In genomic region chr13:43804461-43805070, GRCh38 we compare ENCODE assay signal across 8 cellular contexts. TPM values are rescaled to one million over a fixed set of nuclear protein-coding genes. Genes with fewer than 3 reads are reported as not detected.
A peak's percentile ranks its signal among the peaks of the same experiment; 100 is the strongest.
DNase-seq lines count a peak whose midpoint lies in the region; ATAC-seq and TF ChIP-seq lines count a peak whose summit lies in the region.

No MANE protein-coding gene starts in this region.

- TF ChIP-seq CTCF in SU-DHL-6 (IDR thresholded peaks at IDR 0.05; ENCODE audit: insufficient read depth, low read length, poor library complexity, severe bottlenecking): peak; percentile 28
- no peak for TF ChIP-seq CTCF in omental fat pad (IDR thresholded peaks at IDR 0.05)

- no peak overlapping the region for H3K4me2 ChIP-seq in SU-DHL-6 (ENCODE audit: low read depth, low read length, poor library complexity, severe bottlenecking)

- peaks cover 13% of the 10 kb centered on the region for H3K4me1 Mint-ChIP-seq in activated CD8-positive, alpha-beta memory T cell treated with anti-CD3 and anti-CD28 coated beads, Interleukin-2, amount 10 ng/mL, durations not matched to agents 7 days and 5 days

- CTCF ChIA-PET in activated CD8-positive, alpha-beta memory T cell treated with anti-CD3 and anti-CD28 coated beads, Interleukin-2, amount 10 ng/mL, durations not matched to agents 7 days and 5 days (lab: Charles Lee): interaction anchor here (0.5 to 2.3 kb wide), 8 partner anchors 11 to 1209 kb away, joined by 3 to 9 read pairs (median 3); no protein-coding TSS in a partner anchor

- H3K36me3 ChIP-seq in SU-DHL-6 (ENCODE audit: low read length): no peaks in the 10 kb centered on the region

- H2AFZ ChIP-seq in SU-DHL-6 (ENCODE audit: low read depth, low read length, severe bottlenecking): no peak overlapping the region

- H3K27ac Mint-ChIP-seq in activated CD8-positive, alpha-beta memory T cell treated with anti-CD3 and anti-CD28 coated beads, Interleukin-2, amount 10 ng/mL, durations not matched to agents 7 days and 5 days: no peak overlapping the region

- no peaks in the 10 kb centered on the region for H3K27me3 ChIP-seq in SU-DHL-6 (ENCODE audit: low read length)

- H3K9ac ChIP-seq in SU-DHL-6 (ENCODE audit: low read length): no peak overlapping the region

- no peaks in the 10 kb centered on the region for H3K36me3 Mint-ChIP-seq in activated CD8-positive, alpha-beta memory T cell treated with anti-CD3 and anti-CD28 coated beads, Interleukin-2, amount 10 ng/mL, durations not matched to agents 7 days and 5 days

- H3F3A ChIP-seq in SU-DHL-6 (ENCODE audit: insufficient read depth): no peaks in the 10 kb centered on the region

- no peaks in the 10 kb centered on the region for H4K20me1 ChIP-seq in SU-DHL-6 (ENCODE audit: low read depth, low read length)

- H3K79me2 ChIP-seq in SU-DHL-6 (ENCODE audit: insufficient read depth, low read length): no peaks in the 10 kb centered on the region

- peaks cover 35% of the 10 kb centered on the region for H3K27me3 Mint-ChIP-seq in activated CD8-positive, alpha-beta memory T cell treated with anti-CD3 and anti-CD28 coated beads, Interleukin-2, amount 10 ng/mL, durations not matched to agents 7 days and 5 days

- no peaks in the 10 kb centered on the region for H3K9me3 ChIP-seq in SU-DHL-6 (ENCODE audit: insufficient read depth, low read length)

- DNase-seq in activated CD8-positive, alpha-beta memory T cell treated with anti-CD3 and anti-CD28 coated beads, Interleukin-2, amount 10 ng/mL, durations not matched to agents 7 days and 5 days: no peak
- DNase-seq in activated CD8-positive, alpha-beta memory T cell treated with anti-CD3 and anti-CD28 coated beads, Interleukin-2, amount 50 U/mL, for 48 hours: no peak
- DNase-seq in NCI-H1105 treated with DMSO at 0.1 percent for 48 hours (lab: John Stamatoyannopoulos, UW) (peak; percentile 64), fibroblast of gingiva (ENCODE audit: low read depth) (peak; percentile 70), omental fat pad (ENCODE audit: low spot score) (no peak), posterior vena cava (ENCODE audit: low spot score) (no peak)

- no peak overlapping the region for H3K4me3 Mint-ChIP-seq in activated CD8-positive, alpha-beta memory T cell treated with anti-CD3 and anti-CD28 coated beads, Interleukin-2, amount 10 ng/mL, durations not matched to agents 7 days and 5 days

- no peak overlapping the region for H3K27ac ChIP-seq in SU-DHL-6 (ENCODE audit: low read depth, low read length)

- no peaks in the 10 kb centered on the region for H3K9me2 ChIP-seq in SU-DHL-6 (replicated peaks; ENCODE audit: insufficient read depth, low read length)

- peak; percentile 39 for ATAC-seq in activated CD8-positive, alpha-beta memory T cell treated with anti-CD3 and anti-CD28 coated beads, Interleukin-2, amount 10 ng/mL, durations not matched to agents 7 days and 5 days
- peak; percentile 4 for ATAC-seq in omental fat pad (ENCODE audit: low FRiP score)
- no peak for ATAC-seq in HG02884 (IDR thresholded peaks at IDR 0.05; ENCODE audit: unreplicated experiment)

- no peaks in the 10 kb centered on the region for H3K9me3 Mint-ChIP-seq in activated CD8-positive, alpha-beta memory T cell treated with anti-CD3 and anti-CD28 coated beads, Interleukin-2, amount 10 ng/mL, durations not matched to agents 7 days and 5 days (ENCODE audit: low read depth)

- H3K4me3 ChIP-seq in SU-DHL-6 (ENCODE audit: insufficient read depth, low read length, poor library complexity, severe bottlenecking): no peak overlapping the region

- intact Hi-C loops in posterior vena cava (cut with DNase I): loop anchor here in 1 of 2 donors (10.0 kb wide), 2 partner anchors 720 to 840 kb away; no protein-coding TSS in a partner anchor

RNA-seq across cellular contexts. Expression of gene ENOX1, which starts 17.8 kb away (rescaled TPM):
- 1 to 10 TPM in 1 of 2 experiments, not detected in 1; 2.4 TPM for total RNA-seq in activated CD8-positive, alpha-beta memory T cell treated with anti-CD3 and anti-CD28 coated beads, Interleukin-2, amount 10 ng/mL, durations not matched to agents 7 days and 5 days
- 1 to 10 TPM; 2.2 to 8.9 (median 6.2) TPM for total RNA-seq in omental fat pad
- total RNA-seq in posterior vena cava: 1 to 10 TPM; 2.7 to 5.3 TPM

Comparison
In these comparisons a context has a peak if more than half of its experiments do, and no peak if none do; other contexts are left out.
1. DNase-seq: peak in NCI-H1105 treated with DMSO at 0.1 percent for 48 hours (single experiment) and fibroblast of gingiva (single experiment); none in activated CD8-positive, alpha-beta memory T cell treated with anti-CD3 and anti-CD28 coated beads, Interleukin-2, amount 10 ng/mL, durations not matched to agents 7 days and 5 days (single experiment), activated CD8-positive, alpha-beta memory T cell treated with anti-CD3 and anti-CD28 coated beads, Interleukin-2, amount 50 U/mL, for 48 hours (single experiment), omental fat pad (single experiment) and posterior vena cava (single experiment).